In genomic region chr10:68955786-68956532, GRCh38 we compare ENCODE assay signal across 8 cellular contexts. TPM values are rescaled to one million over a fixed set of nuclear protein-coding genes. Genes with fewer than 3 reads are reported as not detected.
DNase-seq lines count a peak whose midpoint lies in the region; TF ChIP-seq lines count a peak whose summit lies in the region.

TSS of gene DDX21 (plus strand) at chr10:68956170. CDS start at chr10:68956226, 56 bp downstream.

- peak within 1 kb of the TSS; percentile 87 for H3K4me3 ChIP-seq in GM08714 (ENCODE audit: low read length)

- CTCF ChIA-PET in activated naive CD4-positive, alpha-beta T cell treated with anti-CD3 and anti-CD28 coated beads, Interleukin-2, amount 10 ng/mL, durations not matched to agents 7 days and 5 days (lab: Charles Lee), result interaction anchor here (0.7 to 2.8 kb wide), 12 partner anchors 13 to 167 kb away, joined by 3 to 14 read pairs (median 4); no protein-coding TSS in a partner anchor

- H3K27ac ChIP-seq in temporal lobe (ENCODE audit: low read depth, low read length), result peak within 1 kb of the TSS; percentile 59

- peaks cover 4% of the 10 kb centered on the region; the same call in 1 of the 2 replicates for H3K9me3 Mint-ChIP-seq in HFFc6
- no peaks in the 10 kb centered on the region for H3K9me3 Mint-ChIP-seq in activated naive CD4-positive, alpha-beta T cell treated with anti-CD3 and anti-CD28 coated beads, Interleukin-2, amount 10 ng/mL, durations not matched to agents 7 days and 5 days

- DNase-seq in HFFc6, result peak; percentile 88
- DNase-seq in NAMALWA (ENCODE audit: low spot score), result peak; percentile 96
- peak; percentile 94 for DNase-seq in SK-N-DZ (ENCODE audit: low spot score)
- peak; percentile 94 for DNase-seq in activated naive CD4-positive, alpha-beta T cell treated with anti-CD3 and anti-CD28 coated beads, Interleukin-2, amount 10 ng/mL, durations not matched to agents 7 days and 5 days
- peak; percentile 91 for DNase-seq in globus pallidus (ENCODE audit: low spot score)
- peak; percentile 91 for DNase-seq in occipital lobe (lab: John Stamatoyannopoulos, UW)

- H3K27ac Mint-ChIP-seq in HFFc6, result peak within 1 kb of the TSS; percentile 100
- H3K27ac Mint-ChIP-seq in activated naive CD4-positive, alpha-beta T cell treated with anti-CD3 and anti-CD28 coated beads, Interleukin-2, amount 10 ng/mL, durations not matched to agents 7 days and 5 days, result peak within 1 kb of the TSS; percentile 99

- H3K27me3 Mint-ChIP-seq in HFFc6 (ENCODE audit: insufficient read depth), result peaks cover 2% of the 10 kb centered on the region
- H3K27me3 Mint-ChIP-seq in activated naive CD4-positive, alpha-beta T cell treated with anti-CD3 and anti-CD28 coated beads, Interleukin-2, amount 10 ng/mL, durations not matched to agents 7 days and 5 days, result no peaks in the 10 kb centered on the region

- peak; percentile 76 for TF ChIP-seq CTCF in HFFc6 (IDR thresholded peaks at IDR 0.05)

- H3K36me3 Mint-ChIP-seq in HFFc6 (ENCODE audit: low read depth), result peaks cover 24% of the 10 kb centered on the region
- peaks cover 24% of the 10 kb centered on the region for H3K36me3 Mint-ChIP-seq in activated naive CD4-positive, alpha-beta T cell treated with anti-CD3 and anti-CD28 coated beads, Interleukin-2, amount 10 ng/mL, durations not matched to agents 7 days and 5 days

- peaks cover 21% of the 10 kb centered on the region for H3K4me1 Mint-ChIP-seq in HFFc6 (ENCODE audit: low read depth)
- H3K4me1 Mint-ChIP-seq in activated naive CD4-positive, alpha-beta T cell treated with anti-CD3 and anti-CD28 coated beads, Interleukin-2, amount 10 ng/mL, durations not matched to agents 7 days and 5 days, result peaks cover 36% of the 10 kb centered on the region

- peak within 1 kb of the TSS; percentile 100 for H3K4me3 Mint-ChIP-seq in HFFc6
- H3K4me3 Mint-ChIP-seq in activated naive CD4-positive, alpha-beta T cell treated with anti-CD3 and anti-CD28 coated beads, Interleukin-2, amount 10 ng/mL, durations not matched to agents 7 days and 5 days, result peak within 1 kb of the TSS; percentile 95

RNA-seq across cellular contexts. Expression of gene DDX21, which starts in this region (rescaled TPM):
- total RNA-seq in HFFc6 (2021; fragmentation: NEBNext Ultra II Directional; extraction: Animal tissue kit (Norgen Biotek cat#: 25700)), result 100 to 1,000 TPM in 1 of 6 experiments, 10 to 100 TPM in 5; 81.7 to 103 (median 90.7) TPM
- 108 and 112 TPM in 2 replicates for polyA plus RNA-seq in SK-N-DZ (2014; cell fraction: cytosol; rRNA removed)
- polyA plus RNA-seq in SK-N-DZ (2014; cell fraction: nucleus; rRNA removed), result 62.8 and 68.6 TPM in 2 replicates
- total RNA-seq in occipital lobe (49.4 TPM), temporal lobe (32.2 TPM)

Comparison
In these comparisons a context has a peak if more than half of its experiments do, and no peak if none do; other contexts are left out.
1. Peak in every context shown above with its lines: DNase-seq, H3K4me3 ChIP-seq and H3K27ac ChIP-seq.